In the genomic region with DNA sequence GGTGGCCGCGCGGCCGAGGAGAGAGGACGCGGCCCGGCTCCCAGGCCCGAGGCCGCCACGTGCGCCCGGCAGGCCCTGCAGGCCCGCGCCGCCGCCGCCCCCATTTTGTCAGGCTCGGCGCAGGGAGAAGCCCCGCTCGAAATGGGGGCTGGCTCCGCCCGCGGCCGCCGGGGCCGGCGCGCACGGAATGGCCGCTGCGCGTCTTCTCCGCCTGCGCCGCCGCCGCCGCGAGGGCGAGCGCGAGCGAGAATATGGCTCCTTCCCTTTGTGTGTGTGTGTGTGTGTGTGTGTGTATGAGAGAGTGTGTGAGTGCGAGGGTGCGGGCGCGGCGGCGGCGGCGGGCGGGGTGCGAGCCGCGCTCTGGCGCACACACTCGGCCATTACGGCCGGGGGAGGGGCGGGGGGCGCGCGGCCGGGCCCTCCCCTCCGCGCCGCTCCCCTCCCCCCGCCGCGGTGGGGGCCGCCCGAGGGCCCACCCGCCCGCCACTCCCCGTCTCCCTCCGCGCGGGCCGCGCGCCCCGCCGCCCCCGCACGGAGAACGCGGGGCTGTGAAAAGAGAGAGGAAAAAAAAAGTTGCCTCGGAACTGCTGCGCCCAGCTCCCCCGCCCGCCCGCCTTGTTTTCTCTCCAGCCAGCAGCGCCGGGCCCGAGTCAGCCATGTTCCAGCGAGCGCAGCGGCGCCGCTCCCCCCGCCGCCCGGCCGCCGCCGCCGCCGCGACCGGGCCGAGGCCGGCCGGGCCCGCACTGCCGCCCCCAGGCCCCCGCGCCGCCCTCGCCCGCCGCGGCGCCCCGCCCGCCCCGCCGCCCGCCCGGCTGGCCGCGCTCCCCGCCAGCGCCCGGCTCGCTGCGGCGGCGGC, we compare ENCODE assay signal across 1 cellular context.
A peak's percentile ranks its signal among the peaks of the same experiment; 100 is the strongest.
TF ChIP-seq lines count a peak whose summit lies in the region.

No MANE protein-coding gene starts in this region.

TF ChIP-seq in HCT116, 20 proteins besides CTCF, POLR2A, EP300 and RAD21 (continued from another document):
- TF ChIP-seq, protein P1, sequence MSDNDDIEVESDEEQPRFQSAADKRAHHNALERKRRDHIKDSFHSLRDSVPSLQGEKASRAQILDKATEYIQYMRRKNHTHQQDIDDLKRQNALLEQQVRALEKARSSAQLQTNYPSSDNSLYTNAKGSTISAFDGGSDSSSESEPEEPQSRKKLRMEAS (IDR thresholded peaks at IDR 0.05), result no peak; the same call in 1 of the 2 replicates
- peak; percentile 89 for TF ChIP-seq ZFX (IDR thresholded peaks at IDR 0.05)
